Comparison of ENCODE assay signal across 11 cellular contexts in genomic region chr18:44786257-44786656, GRCh38.
A peak's percentile ranks its signal among the peaks of the same experiment; 100 is the strongest.
DNase-seq lines count a peak whose midpoint lies in the region; ATAC-seq and TF ChIP-seq lines count a peak whose summit lies in the region.
"Had no signal": no experiment of that assay in that cellular context is flagged by ENCODE, and none has a peak within 500 bp of the region (broad histone marks: within the 10 kb centered on the region; RNA-seq: fewer than 3 reads in every experiment).

No MANE protein-coding gene starts in this region.

- H3K4me3 ChIP-seq in GM12865 (ENCODE audit: low read depth, low read length) (peak overlapping the region; percentile 37), epithelial cell of proximal tubule (ENCODE audit: low read depth, low read length) (peak overlapping the region; percentile 25), right atrium auricular region (no peak overlapping the region), BE2C (ENCODE audit: low read depth, low read length) (no peak overlapping the region)

- H3K27me3 ChIP-seq in right atrium auricular region: no peaks in the 10 kb centered on the region
- no peaks in the 10 kb centered on the region for H3K27me3 ChIP-seq in BE2C

- DNase-seq in GM12865 (ENCODE audit: low read depth) (no peak), epithelial cell of proximal tubule (ENCODE audit: low read depth) (no peak), right atrium auricular region (ENCODE audit: low spot score) (no peak), BE2C (no peak), mesenteric fat pad (ENCODE audit: low spot score) (no peak)
- no peak for DNase-seq in activated CD4-positive, alpha-beta T cell treated with anti-CD3 and anti-CD28 coated beads, Interleukin-2, amount 50 U/mL, for 4 hours
- DNase-seq: activated gamma-delta T cell treated with Interleukin-2 at 50 U/mL for 16 hours, MV-4-11, small intestine had no signal

- H3K4me1 ChIP-seq in right atrium auricular region: peaks cover 0 to 36% of the 10 kb centered on the region in 2 donors
- no peaks in the 10 kb centered on the region for H3K4me1 ChIP-seq in BE2C

- H3K36me3 ChIP-seq in right atrium auricular region (no peaks in the 10 kb centered on the region), BE2C (no peaks in the 10 kb centered on the region)

- H3K9me3 ChIP-seq in right atrium auricular region (no peaks in the 10 kb centered on the region), BE2C (no peaks in the 10 kb centered on the region)

- H3K27ac ChIP-seq in right atrium auricular region: no peak overlapping the region

- no peak for TF ChIP-seq CTCF in GM12865 (IDR thresholded peaks at IDR 0.05; ENCODE audit: insufficient read depth, low read depth, low read length, missing control alignments)
- TF ChIP-seq CTCF in epithelial cell of proximal tubule (conservative IDR thresholded peaks at IDR 0.05; ENCODE audit: low read depth, low read length): no peak
- no peak for TF ChIP-seq CTCF in right atrium auricular region (IDR thresholded peaks at IDR 0.05)
- TF ChIP-seq CTCF in BE2C (IDR thresholded peaks at IDR 0.05; ENCODE audit: low read depth, low read length): no peak

- ATAC-seq in GM21515 (IDR thresholded peaks at IDR 0.05; ENCODE audit: unreplicated experiment) (peak; percentile 27), HG03108 (IDR thresholded peaks at IDR 0.05; ENCODE audit: unreplicated experiment) (peak; percentile 21)

Comparison
In these comparisons a context has a peak if more than half of its experiments do, and no peak if none do; other contexts are left out.
1. H3K4me3 ChIP-seq: peak in GM12865 (single experiment) and epithelial cell of proximal tubule (single experiment); none in right atrium auricular region (0 of 2) and BE2C (single experiment).